ENCODE assay signal across 25 cellular contexts in the genomic region with DNA sequence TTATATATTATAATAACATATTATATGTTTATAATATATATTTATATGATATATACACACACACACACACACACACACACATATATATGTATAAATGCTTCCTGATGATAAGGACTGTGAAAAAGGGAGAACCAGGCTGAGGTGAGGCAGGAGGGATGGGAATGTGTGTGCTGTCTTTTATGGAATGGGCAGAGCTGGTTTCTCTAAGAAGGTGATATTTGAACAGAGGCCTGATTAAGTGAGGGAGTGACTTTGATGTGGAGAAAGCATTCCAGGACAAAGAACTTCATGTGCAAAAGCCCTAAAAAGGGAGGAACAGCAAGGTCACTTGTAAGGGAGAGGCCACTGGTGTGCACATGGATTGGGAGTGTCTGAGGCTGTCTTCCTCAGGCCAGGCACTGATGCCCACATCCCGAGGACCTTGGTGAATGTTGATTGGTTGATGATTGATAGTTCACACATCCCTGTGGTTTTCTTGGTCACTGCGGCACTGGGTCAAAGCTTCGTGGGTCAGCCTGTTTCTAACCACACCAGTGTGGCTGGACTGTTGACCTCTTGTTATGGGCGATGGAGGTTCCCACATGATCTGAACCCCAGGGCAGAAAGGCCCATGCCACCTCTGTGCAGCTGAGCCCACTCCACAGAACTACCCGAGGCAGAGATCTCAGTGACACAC.
"Had no signal": no experiment of that assay in that cellular context is flagged by ENCODE, and none has a peak within 500 bp of the region (broad histone marks: within the 10 kb centered on the region; RNA-seq: fewer than 3 reads in every experiment).

No MANE protein-coding gene starts in this region.

- H3K9me3 Mint-ChIP-seq: activated CD4-positive, alpha-beta T cell treated with anti-CD3 and anti-CD28 coated beads, Interleukin-2, amount 10 ng/mL, durations not matched to agents 7 days and 5 days; activated naive CD4-positive, alpha-beta T cell treated with anti-CD3 and anti-CD28 coated beads, Interleukin-2, amount 10 ng/mL, durations not matched to agents 7 days and 5 days; activated naive CD8-positive, alpha-beta T cell treated with anti-CD3 and anti-CD28 coated beads, Interleukin-2, amount 50 U/mL, for 24 hours; central memory CD8-positive, alpha-beta T cell; stimulated activated naive CD8-positive, alpha-beta T cell treated with anti-CD3 and anti-CD28 coated beads, Interleukin-15, Interleukin-2, amounts not matched to agents 100 ng/mL and 50 ng/mL, for 24 hours had no signal

- H2AFZ ChIP-seq: hepatocyte had no signal

- H3K4me3 Mint-ChIP-seq: activated CD4-positive, alpha-beta T cell treated with anti-CD3 and anti-CD28 coated beads, Interleukin-2, amount 10 ng/mL, durations not matched to agents 7 days and 5 days; activated naive CD4-positive, alpha-beta T cell treated with anti-CD3 and anti-CD28 coated beads, Interleukin-2, amount 10 ng/mL, durations not matched to agents 7 days and 5 days; activated naive CD8-positive, alpha-beta T cell treated with anti-CD3 and anti-CD28 coated beads, Interleukin-2, amount 50 U/mL, for 24 hours; central memory CD8-positive, alpha-beta T cell; stimulated activated naive CD8-positive, alpha-beta T cell treated with anti-CD3 and anti-CD28 coated beads, Interleukin-15, Interleukin-2, amounts not matched to agents 100 ng/mL and 50 ng/mL, for 24 hours had no signal

- H3K27me3 ChIP-seq: brain microvascular endothelial cell, hepatocyte, left lung, suprapubic skin, transverse colon had no signal

- H3K27ac ChIP-seq: brain microvascular endothelial cell, hepatocyte, left lung, prostate gland, SK-N-MC, skin epidermis, suprapubic skin, transverse colon had no signal

- H3K9me3 ChIP-seq: left lung, prostate gland, suprapubic skin, transverse colon had no signal

- H3K36me3 ChIP-seq: brain microvascular endothelial cell, left lung, prostate gland, suprapubic skin, transverse colon had no signal

- H3K4me2 ChIP-seq: hepatocyte had no signal

- ATAC-seq: activated naive CD8-positive, alpha-beta T cell treated with anti-CD3 and anti-CD28 coated beads, Interleukin-2, amount 50 U/mL, for 24 hours; left lung; right cardiac atrium had no signal

- H3K27ac Mint-ChIP-seq: activated CD4-positive, alpha-beta T cell treated with anti-CD3 and anti-CD28 coated beads, Interleukin-2, amount 10 ng/mL, durations not matched to agents 7 days and 5 days; activated naive CD4-positive, alpha-beta T cell treated with anti-CD3 and anti-CD28 coated beads, Interleukin-2, amount 10 ng/mL, durations not matched to agents 7 days and 5 days; activated naive CD8-positive, alpha-beta T cell treated with anti-CD3 and anti-CD28 coated beads, Interleukin-2, amount 50 U/mL, for 24 hours; stimulated activated naive CD8-positive, alpha-beta T cell treated with anti-CD3 and anti-CD28 coated beads, Interleukin-15, Interleukin-2, amounts not matched to agents 100 ng/mL and 50 ng/mL, for 24 hours had no signal

- DNase-seq: activated CD4-positive, alpha-beta T cell treated with anti-CD3 and anti-CD28 coated beads, Interleukin-2, amount 10 ng/mL, durations not matched to agents 7 days and 5 days; activated CD4-positive, CD25-positive, alpha-beta regulatory T cell; activated CD8-positive, alpha-beta memory T cell treated with anti-CD3 and anti-CD28 coated beads, Interleukin-2, amount 50 U/mL, for 4 hours; activated effector memory CD4-positive, alpha-beta T cell treated with Interleukin-2 at 50 U/mL for 16 hours; activated naive CD4-positive, alpha-beta T cell treated with anti-CD3 and anti-CD28 coated beads, Interleukin-2, amount 10 ng/mL, durations not matched to agents 7 days and 5 days; activated naive CD8-positive, alpha-beta T cell treated with anti-CD3 and anti-CD28 coated beads, Interleukin-2, amount 50 U/mL, for 24 hours; activated T-cell treated with anti-CD3 and anti-CD28 coated beads, Interleukin-2, amount 50 U/mL, for 48 hours; aorta; brain microvascular endothelial cell; cortex of kidney; effector CD4-positive, alpha-beta T cell; left lung; mammary epithelial cell; midbrain; right cardiac atrium; stimulated activated CD4-positive, alpha-beta T cell treated with anti-CD3 and anti-CD28 coated beads, Interleukin-15, amount 100 ng/mL, for 24 hours; stimulated activated CD4-positive, alpha-beta T cell treated with anti-CD3 and anti-CD28 coated beads, Interleukin-2, amount 100 ng/mL, for 48 hours; transverse colon had no signal

- H3K4me1 Mint-ChIP-seq: activated CD4-positive, alpha-beta T cell treated with anti-CD3 and anti-CD28 coated beads, Interleukin-2, amount 10 ng/mL, durations not matched to agents 7 days and 5 days; activated naive CD4-positive, alpha-beta T cell treated with anti-CD3 and anti-CD28 coated beads, Interleukin-2, amount 10 ng/mL, durations not matched to agents 7 days and 5 days; activated naive CD8-positive, alpha-beta T cell treated with anti-CD3 and anti-CD28 coated beads, Interleukin-2, amount 50 U/mL, for 24 hours; central memory CD8-positive, alpha-beta T cell had no signal

- H3K4me3 ChIP-seq: hepatocyte, left lung, prostate gland, SK-N-MC, skin epidermis, suprapubic skin, transverse colon had no signal

- H3K36me3 Mint-ChIP-seq: activated naive CD4-positive, alpha-beta T cell treated with anti-CD3 and anti-CD28 coated beads, Interleukin-2, amount 10 ng/mL, durations not matched to agents 7 days and 5 days had no signal

- H3K4me1 ChIP-seq: left lung, prostate gland, suprapubic skin had no signal

- H3K27me3 Mint-ChIP-seq: activated CD4-positive, alpha-beta T cell treated with anti-CD3 and anti-CD28 coated beads, Interleukin-2, amount 10 ng/mL, durations not matched to agents 7 days and 5 days; activated naive CD4-positive, alpha-beta T cell treated with anti-CD3 and anti-CD28 coated beads, Interleukin-2, amount 10 ng/mL, durations not matched to agents 7 days and 5 days; central memory CD8-positive, alpha-beta T cell had no signal
